Comparison of ENCODE assay signal across 15 cellular contexts in genomic region chr12:18468521-18469075, GRCh38.
DNase-seq lines count a peak whose midpoint lies in the region; FAIRE-seq and TF ChIP-seq lines count a peak whose summit lies in the region.
"Had no signal": no experiment of that assay in that cellular context is flagged by ENCODE, and none has a peak within 500 bp of the region (broad histone marks: within the 10 kb centered on the region; RNA-seq: fewer than 3 reads in every experiment).

No MANE protein-coding gene starts in this region.

- no peak for FAIRE-seq in bronchial epithelial cell (lab: Jason Lieb, UNC)
- FAIRE-seq: TTC549 had no signal

- no peaks in the 10 kb centered on the region for H3K27me3 ChIP-seq in bronchial epithelial cell (ENCODE audit: control insufficient read depth, insufficient read depth, low read length)
- no peaks in the 10 kb centered on the region for H3K27me3 ChIP-seq in kidney epithelial cell (ENCODE audit: control insufficient read depth, insufficient read depth, low read length)
- H3K27me3 ChIP-seq: adrenal gland, upper lobe of left lung had no signal

- TF ChIP-seq CTCF in AG10803 (conservative IDR thresholded peaks at IDR 0.05; ENCODE audit: low read length) (no peak), bronchial epithelial cell (IDR thresholded peaks at IDR 0.05; ENCODE audit: insufficient read depth, low read length, severe bottlenecking) (no peak), kidney epithelial cell (IDR thresholded peaks at IDR 0.05; ENCODE audit: insufficient read depth, low read length, poor library complexity, severe bottlenecking) (no peak)

- DNase-seq in AG10803 (ENCODE audit: low read depth) (peak; percentile 64), LHCN-M2 (ENCODE audit: low read depth) (peak; percentile 56), bronchial epithelial cell (ENCODE audit: low read depth) (peak; percentile 94), kidney epithelial cell (ENCODE audit: low read depth) (peak; percentile 38), medulla oblongata (ENCODE audit: extremely low spot score) (no peak), cerebellum (ENCODE audit: low spot score) (no peak), DMS79 (lab: John Stamatoyannopoulos, UW) (no peak), D341Med (ENCODE audit: low spot score) (no peak)
- DNase-seq: activated CD8-positive, alpha-beta T cell treated with anti-CD3 and anti-CD28 coated beads, Interleukin-2, amount 10 ng/mL, durations not matched to agents 7 days and 5 days; adrenal gland; AML-193; dermis blood vessel endothelial cell; upper lobe of left lung had no signal

- H3K36me3 ChIP-seq in bronchial epithelial cell (ENCODE audit: control insufficient read depth, insufficient read depth, low read length) (no peaks in the 10 kb centered on the region), kidney epithelial cell (ENCODE audit: control insufficient read depth, insufficient read depth, low read length) (no peaks in the 10 kb centered on the region)
- H3K36me3 ChIP-seq: adrenal gland, HAP-1, upper lobe of left lung had no signal

- H3K4me3 ChIP-seq in AG10803 (ENCODE audit: low read length) (no peak overlapping the region), bronchial epithelial cell (ENCODE audit: low read depth, low read length) (no peak overlapping the region), kidney epithelial cell (ENCODE audit: low read depth, low read length) (no peak overlapping the region)
- H3K4me3 ChIP-seq: adrenal gland, HAP-1, upper lobe of left lung had no signal

Comparison
In these comparisons a context has a peak if more than half of its experiments do, and no peak if none do; other contexts are left out.
1. DNase-seq: peak in AG10803 (single experiment), LHCN-M2 (single experiment), bronchial epithelial cell (single experiment) and kidney epithelial cell (single experiment); none in medulla oblongata (single experiment), cerebellum (single experiment), DMS79 (single experiment) and D341Med (single experiment).